Comparison of ENCODE assay signal across 1 cellular context in the genomic region with DNA sequence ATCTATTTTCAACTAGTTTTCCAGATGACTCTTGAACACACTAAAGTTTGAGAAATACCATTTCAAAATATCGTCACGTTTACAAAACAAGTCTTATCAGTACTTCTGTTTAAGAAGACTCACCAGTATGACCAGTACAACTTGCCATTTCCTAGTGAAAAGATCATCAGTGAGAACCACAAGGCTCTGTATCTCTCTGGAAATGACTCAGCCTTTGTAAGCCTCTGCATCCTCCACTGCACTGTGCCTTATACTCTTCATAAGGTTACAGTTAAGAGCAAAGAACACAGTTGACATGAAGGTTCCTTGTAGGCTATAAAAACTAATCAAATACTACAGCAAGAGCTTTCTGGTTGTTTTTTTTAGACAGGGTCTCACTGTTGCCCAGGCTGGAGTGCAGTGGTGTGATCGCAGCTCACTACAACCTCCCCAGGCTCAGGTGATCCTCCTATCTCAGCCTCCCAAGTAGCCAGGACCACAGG.
TF ChIP-seq lines count a peak whose summit lies in the region.

No MANE protein-coding gene starts in this region.

TF ChIP-seq in HepG2, 621 proteins besides CTCF, POLR2A, EP300 and RAD21 (continued from another document):
- TF ChIP-seq, protein P1, sequence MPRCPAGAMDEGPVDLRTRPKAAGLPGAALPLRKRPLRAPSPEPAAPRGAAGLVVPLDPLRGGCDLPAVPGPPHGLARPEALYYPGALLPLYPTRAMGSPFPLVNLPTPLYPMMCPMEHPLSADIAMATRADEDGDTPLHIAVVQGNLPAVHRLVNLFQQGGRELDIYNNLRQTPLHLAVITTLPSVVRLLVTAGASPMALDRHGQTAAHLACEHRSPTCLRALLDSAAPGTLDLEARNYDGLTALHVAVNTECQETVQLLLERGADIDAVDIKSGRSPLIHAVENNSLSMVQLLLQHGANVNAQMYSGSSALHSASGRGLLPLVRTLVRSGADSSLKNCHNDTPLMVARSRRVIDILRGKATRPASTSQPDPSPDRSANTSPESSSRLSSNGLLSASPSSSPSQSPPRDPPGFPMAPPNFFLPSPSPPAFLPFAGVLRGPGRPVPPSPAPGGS (CRISPR knock-in tag; IDR thresholded peaks at IDR 0.05), result no peak
- no peak for TF ChIP-seq ZNF33A (CRISPR knock-in tag; IDR thresholded peaks at IDR 0.05; ENCODE audit: borderline replicate concordance)
- no peak for TF ChIP-seq NBN (conservative IDR thresholded peaks at IDR 0.05)
- TF ChIP-seq ZMYM4 (CRISPR knock-in tag; IDR thresholded peaks at IDR 0.05), result no peak
- TF ChIP-seq ZNF7 (CRISPR knock-in tag; IDR thresholded peaks at IDR 0.05), result no peak
- no peak for TF ChIP-seq KMT2A (CRISPR knock-in tag; IDR thresholded peaks at IDR 0.05)
- no peak for TF ChIP-seq EHMT2 (IDR thresholded peaks at IDR 0.05; ENCODE audit: borderline replicate concordance, low read depth, low read length)
- no peak for TF ChIP-seq ASH2L (IDR thresholded peaks at IDR 0.05; ENCODE audit: insufficient read length, low read depth, low read length)
- TF ChIP-seq CBFB (CRISPR knock-in tag; IDR thresholded peaks at IDR 0.05), result no peak
- TF ChIP-seq KDM1A (CRISPR knock-in tag; IDR thresholded peaks at IDR 0.05), result no peak
- no peak for TF ChIP-seq SP4 (CRISPR knock-in tag; IDR thresholded peaks at IDR 0.05)
TF ChIP-seq in HepG2: peak in this region for 0.
